8 cellular contexts compared by ENCODE assay signal in genomic region chr5:134226441-134227192, GRCh38. TPM values are rescaled to one million over a fixed set of nuclear protein-coding genes. Genes with fewer than 3 reads are reported as not detected.
A peak's percentile ranks its signal among the peaks of the same experiment; 100 is the strongest.
DNase-seq lines count a peak whose midpoint lies in the region; ATAC-seq, FAIRE-seq and TF ChIP-seq lines count a peak whose summit lies in the region.

No MANE protein-coding gene starts in this region.

- no peaks in the 10 kb centered on the region for H3K79me1 ChIP-seq in H1 (ENCODE audit: low read depth, low read length)

- H3K14ac ChIP-seq in H1 (ENCODE audit: insufficient read length), result no peak overlapping the region

- in situ Hi-C loops in KBM-7 (cut with MboI; ENCODE audit: low pct_unique_long_range_greater_than_20kb, low sequenced_read_pairs), result no loop called here

- H3K27ac ChIP-seq in H1 (ENCODE audit: low read depth, low read length) (peak overlapping the region; percentile 100), muscle layer of duodenum (ENCODE audit: low read length) (peak overlapping the region; percentile 99)

- peaks cover 32% of the 10 kb centered on the region for H3K36me3 Mint-ChIP-seq in activated CD4-positive, alpha-beta T cell treated with anti-CD3 and anti-CD28 coated beads for 36 hours (ENCODE audit: low read depth)

- H3K18ac ChIP-seq in H1 (ENCODE audit: extremely low read depth, low read length), result peak overlapping the region; percentile 81; the same call in 1 of the 2 replicates

- H3K9me3 Mint-ChIP-seq in activated CD4-positive, alpha-beta T cell treated with anti-CD3 and anti-CD28 coated beads for 36 hours (ENCODE audit: low read depth), result no peaks in the 10 kb centered on the region

- TF ChIP-seq RAD21 in H1 (IDR thresholded peaks at IDR 0.05 in 1 of 2, conservative IDR thresholded peaks at IDR 0.05 in 1 of 2; ENCODE audit: low read depth in 2 of 2, low read length in 2 of 2), result no peak

- H2AK5ac ChIP-seq in H1 (ENCODE audit: low read depth, low read length), result no peak overlapping the region

- CTCF ChIA-PET in activated CD4-positive, alpha-beta T cell treated with anti-CD3 and anti-CD28 coated beads for 36 hours (lab: Charles Lee), result interaction anchor here (0.6 to 1.5 kb wide), 11 partner anchors 17 to 434 kb away, joined by 3 to 4 read pairs (median 3); no protein-coding TSS in a partner anchor
- CTCF ChIA-PET in H1 (lab: Charles Lee; ENCODE audit: partially characterized antibody), result interaction anchor here (0.5 to 1.8 kb wide), 12 partner anchors 10 to 200 kb away, joined by 3 to 10 read pairs (median 4); partner anchors contain the start of gene SKP1

- H2AFZ ChIP-seq in H1 (ENCODE audit: low read length), result peak overlapping the region; percentile 59; the same call in 1 of the 2 replicates

- peak overlapping the region; percentile 97 for H3K4me3 Mint-ChIP-seq in activated CD4-positive, alpha-beta T cell treated with anti-CD3 and anti-CD28 coated beads for 36 hours

- H3K56ac ChIP-seq in H1 (replicated peaks; ENCODE audit: insufficient read length, low read depth, low read length), result peak overlapping the region; percentile 72

- H3K4me1 ChIP-seq in H1 (replicated peaks in 1 of 4; ENCODE audit: control insufficient read depth in 3 of 4, insufficient read depth in 4 of 4, low read length in 3 of 4) (peaks cover 0 to 11% (median 2%) of the 10 kb centered on the region in 4 experiments; a peak in 4 of 7 replicates), muscle layer of duodenum (ENCODE audit: control insufficient read depth in 1 of 2, insufficient read depth in 2 of 2, low read length in 2 of 2) (peaks cover 28 to 31% of the 10 kb centered on the region in 2 donors)

- H2BK15ac ChIP-seq in H1 (ENCODE audit: low read length), result peak overlapping the region; percentile 65; the same call in 1 of the 2 replicates

- peak overlapping the region; percentile 89 to 99 for H3K4me2 ChIP-seq in H1 (ENCODE audit: insufficient read depth in 1 of 2, low read depth in 2 of 2, low read length in 2 of 2)

- peak overlapping the region; percentile 33 for H4K91ac ChIP-seq in H1 (replicated peaks; ENCODE audit: insufficient read length, low read length)

- H3K79me2 ChIP-seq in H1 (ENCODE audit: control insufficient read depth in 1 of 2, insufficient read depth in 2 of 2, low read length in 2 of 2), result peaks cover 39 to 53% of the 10 kb centered on the region in 2 experiments

- H2BK5ac ChIP-seq in H1 (ENCODE audit: low read depth, low read length), result peak overlapping the region; percentile 99

- FAIRE-seq in H1 (lab: Jason Lieb, UNC), result no peak

- POLR2A ChIA-PET in activated CD4-positive, alpha-beta T cell treated with anti-CD3 and anti-CD28 coated beads for 36 hours (lab: Charles Lee), result interaction anchor here (0.6 to 3.0 kb wide), 16 partner anchors 11 to 433 kb away, joined by 3 to 29 read pairs (median 4); partner anchors contain the start of genes JADE2, SKP1 and UBE2B
- POLR2A ChIA-PET in H1 (lab: Charles Lee; ENCODE audit: partially characterized antibody), result interaction anchor here (0.6 to 9.0 kb wide), 42 partner anchors 7 to 520 kb away, joined by 3 to 166 read pairs (median 5); partner anchors contain the start of genes CDKN2AIPNL, SEC24A, SKP1 and UBE2B

- peak overlapping the region; percentile 98 for H3K27ac Mint-ChIP-seq in activated CD4-positive, alpha-beta T cell treated with anti-CD3 and anti-CD28 coated beads for 36 hours

- H3K36me3 ChIP-seq in H1 (ENCODE audit: control insufficient read depth in 2 of 4, insufficient read depth in 4 of 4, low read length in 3 of 4), result peaks cover 0 to 8% (median 0%) of the 10 kb centered on the region in 4 experiments; a peak in 1 of 8 replicates
- peaks cover 0 to 14% of the 10 kb centered on the region in 2 donors for H3K36me3 ChIP-seq in muscle layer of duodenum (ENCODE audit: control insufficient read depth in 1 of 2, insufficient read depth in 2 of 2, low read length in 2 of 2)

- peaks cover 15 to 27% of the 10 kb centered on the region in 2 experiments for H4K20me1 ChIP-seq in H1 (replicated peaks in 1 of 2; ENCODE audit: control insufficient read depth in 1 of 2, insufficient read depth in 2 of 2, low read length in 2 of 2)

- no peaks in the 10 kb centered on the region for H3K27me3 Mint-ChIP-seq in activated CD4-positive, alpha-beta T cell treated with anti-CD3 and anti-CD28 coated beads for 36 hours

- H3K4ac ChIP-seq in H1 (replicated peaks; ENCODE audit: insufficient read length, low read depth, low read length), result peak overlapping the region; percentile 92

- no peak overlapping the region for H2BK120ac ChIP-seq in H1 (replicated peaks; ENCODE audit: low read depth, low read length)

- peaks cover 11% of the 10 kb centered on the region for H3K23me2 ChIP-seq in H1 (ENCODE audit: low read depth, low read length)

- H3K4me1 Mint-ChIP-seq in activated CD4-positive, alpha-beta T cell treated with anti-CD3 and anti-CD28 coated beads for 36 hours, result peaks cover 39% of the 10 kb centered on the region

- no peak overlapping the region for H3K23ac ChIP-seq in H1 (ENCODE audit: insufficient read length)

- peak; percentile 43 for ATAC-seq in activated CD4-positive, alpha-beta T cell treated with anti-CD3 and anti-CD28 coated beads for 36 hours
- ATAC-seq in HG03097 (IDR thresholded peaks at IDR 0.05; ENCODE audit: low FRiP score, unreplicated experiment), result peak; percentile 19

- TF ChIP-seq EP300 in H1 (IDR thresholded peaks at IDR 0.05; ENCODE audit: borderline replicate concordance in 1 of 2, low read depth in 2 of 2, low read length in 2 of 2), result peak in 1 of 2 experiments; percentile 5; a peak in 1 of 3 replicates

- H4K5ac ChIP-seq in H1 (ENCODE audit: insufficient read length, low read depth, low read length), result peak overlapping the region; percentile 98

- H3K4me3 ChIP-seq in H1 (ENCODE audit: extremely low read depth in 1 of 4, insufficient read depth in 2 of 4, low read depth in 3 of 4, low read length in 4 of 4), result peak overlapping the region; percentile 91 to 98 (median 96)
- H3K4me3 ChIP-seq in muscle layer of duodenum (ENCODE audit: low read depth in 1 of 2, low read length in 2 of 2), result peak overlapping the region; percentile 85 to 94

- peak; percentile 80 for DNase-seq in activated CD4-positive, alpha-beta T cell treated with anti-CD3 and anti-CD28 coated beads for 36 hours
- no peak for DNase-seq in activated CD4-positive, alpha-beta T cell treated with anti-CD3 and anti-CD28 coated beads, Interleukin-2, amount 50 U/mL, for 48 hours
- DNase-seq in T-helper 2 cell (peak; percentile 57 to 96 (median 77)), H1 (ENCODE audit: low read depth in 1 of 2, low spot score in 2 of 2) (no peak), NCI-H128 (lab: John Stamatoyannopoulos, UW; ENCODE audit: unreplicated experiment) (no peak), KBM-7 (no peak)

- H2BK12ac ChIP-seq in H1 (ENCODE audit: low read depth, low read length), result peak overlapping the region; percentile 11; the same call in 1 of the 2 replicates

- WGBS in H1 (ENCODE audit: extremely low coverage in 1 of 2, insufficient coverage in 1 of 2, insufficient read length in 1 of 2, insufficient replicate concordance in 2 of 2, low coverage in 1 of 2, low lambda C conversion rate in 2 of 2, missing lambda C conversion rate in 1 of 2), 2 experiments, result 6% methylated on average over 50 of the region's 51 CpGs; no CpG with 5 or more reads in 1 of the 2 experiments

- H3K9me3 ChIP-seq in H1 (ENCODE audit: insufficient read depth in 2 of 2, low read depth in 1 of 2, low read length in 1 of 2) (no peaks in the 10 kb centered on the region), muscle layer of duodenum (ENCODE audit: control insufficient read depth in 1 of 2, low read length in 2 of 2) (no peaks in the 10 kb centered on the region)

- peak in 1 of 2 experiments; percentile 81; a peak in 1 of 3 replicates for TF ChIP-seq POLR2A in H1 (IDR thresholded peaks at IDR 0.05; ENCODE audit: control extremely low read depth in 1 of 2, low read depth in 2 of 2, low read length in 2 of 2)

- H3K27me3 ChIP-seq in H1 (replicated peaks in 1 of 4; ENCODE audit: control insufficient read depth in 3 of 4, extremely low read depth in 1 of 4, insufficient read depth in 3 of 4, low read length in 3 of 4), result no peaks in the 10 kb centered on the region
- H3K27me3 ChIP-seq in muscle layer of duodenum (ENCODE audit: low read depth, low read length), result no peaks in the 10 kb centered on the region

- no peak for TF ChIP-seq CTCF in H1 (IDR thresholded peaks at IDR 0.05; ENCODE audit: control extremely low read depth in 1 of 3, insufficient read depth in 1 of 3, low read depth in 1 of 3, low read length in 3 of 3)

- H3K9ac ChIP-seq in H1 (replicated peaks in 1 of 4; ENCODE audit: extremely low read depth in 1 of 4, low read depth in 3 of 4, low read length in 3 of 4), result peak overlapping the region; percentile 78 to 100 (median 96)

- H2BK20ac ChIP-seq in H1 (ENCODE audit: low read length), result no peak overlapping the region

- intact Hi-C loops in activated CD4-positive, alpha-beta T cell treated with anti-CD3 and anti-CD28 coated beads for 36 hours (cut with DNase I, micrococcal nuclease), result loop anchor here (1.0 to 10.0 kb wide), 17 partner anchors 49 to 1264 kb away; partner anchors contain the start of genes UBE2B (in 2 of the 2), AFF4 (in 1 of the 2), C5orf15 (in 1 of the 2) and C5orf24 (in 1 of the 2)

- peak overlapping the region; percentile 100 for H4K8ac ChIP-seq in H1 (ENCODE audit: extremely low read depth, insufficient read depth, low read length)

RNA-seq across cellular contexts. Expression of gene PPP2CA, which starts 0.7 kb away (rescaled TPM):
- total RNA-seq in activated CD4-positive, alpha-beta T cell treated with anti-CD3 and anti-CD28 coated beads for 36 hours, result 100 to 1,000 TPM; 148 to 154 TPM
- 205 and 211 TPM in 2 replicates for total RNA-seq in H1 (2021; fragmentation: NEBNext Ultra II Directional; extraction: Animal tissue kit (Norgen Biotek cat#: 25700))
- 75.0 and 105 TPM in 2 replicates for polyA plus RNA-seq in H1 (2011; rRNA removed)
- 208 TPM for polyA plus RNA-seq in H1 (2011; cell fraction: cytosol; rRNA removed)
- 72.2 TPM for polyA plus RNA-seq in H1 (2011; cell fraction: nucleus; rRNA removed)
- 191 to 217 TPM (median 207 TPM) in 4 replicates for polyA plus RNA-seq in H1 (2012, experiment 1 of 2)
- 8.6 TPM for polyA plus RNA-seq in H1 (2012, experiment 2 of 2)
- 48.5 TPM for polyA plus RNA-seq in H1 (2013, experiment 1 of 2)
- 48.1 TPM for polyA plus RNA-seq in H1 (2013, experiment 2 of 2)
- 123 and 127 TPM in 2 replicates for polyA minus RNA-seq in H1 (2011; rRNA and poly(A)+ RNA removed)
- polyA minus RNA-seq in H1 (2011; cell fraction: cytosol; rRNA and poly(A)+ RNA removed), result 137 TPM
- 47.4 TPM for polyA minus RNA-seq in H1 (2011; cell fraction: nucleus; rRNA and poly(A)+ RNA removed)

RNA-seq across cellular contexts. Expression of gene SKP1, which starts 49.9 kb away (rescaled TPM):
- 100 to 1,000 TPM; 218 to 265 TPM for total RNA-seq in activated CD4-positive, alpha-beta T cell treated with anti-CD3 and anti-CD28 coated beads for 36 hours
- total RNA-seq in H1 (2021; fragmentation: NEBNext Ultra II Directional; extraction: Animal tissue kit (Norgen Biotek cat#: 25700)), result 326 and 332 TPM in 2 replicates
- polyA plus RNA-seq in H1 (2011; rRNA removed), result 86.4 and 163 TPM in 2 replicates
- polyA plus RNA-seq in H1 (2011; cell fraction: cytosol; rRNA removed), result 268 TPM
- 62.2 TPM for polyA plus RNA-seq in H1 (2011; cell fraction: nucleus; rRNA removed)
- 368 to 573 TPM (median 403 TPM) in 4 replicates for polyA plus RNA-seq in H1 (2012, experiment 1 of 2)
- 106 TPM for polyA plus RNA-seq in H1 (2012, experiment 2 of 2)
- 502 TPM for polyA plus RNA-seq in H1 (2013, experiment 1 of 2)
- polyA plus RNA-seq in H1 (2013, experiment 2 of 2), result 505 TPM
- polyA minus RNA-seq in H1 (2011; rRNA and poly(A)+ RNA removed), result 126 and 158 TPM in 2 replicates
- 107 TPM for polyA minus RNA-seq in H1 (2011; cell fraction: cytosol; rRNA and poly(A)+ RNA removed)
- 64.5 TPM for polyA minus RNA-seq in H1 (2011; cell fraction: nucleus; rRNA and poly(A)+ RNA removed)

Comparison
In these comparisons a context has a peak if more than half of its experiments do, and no peak if none do; other contexts are left out.
1. DNase-seq: peak in activated CD4-positive, alpha-beta T cell treated with anti-CD3 and anti-CD28 coated beads for 36 hours (single experiment) and T-helper 2 cell (5 of 5); none in activated CD4-positive, alpha-beta T cell treated with anti-CD3 and anti-CD28 coated beads, Interleukin-2, amount 50 U/mL, for 48 hours (0 of 2), H1 (0 of 2), NCI-H128 (single experiment) and KBM-7 (single experiment).